In the genomic region with DNA sequence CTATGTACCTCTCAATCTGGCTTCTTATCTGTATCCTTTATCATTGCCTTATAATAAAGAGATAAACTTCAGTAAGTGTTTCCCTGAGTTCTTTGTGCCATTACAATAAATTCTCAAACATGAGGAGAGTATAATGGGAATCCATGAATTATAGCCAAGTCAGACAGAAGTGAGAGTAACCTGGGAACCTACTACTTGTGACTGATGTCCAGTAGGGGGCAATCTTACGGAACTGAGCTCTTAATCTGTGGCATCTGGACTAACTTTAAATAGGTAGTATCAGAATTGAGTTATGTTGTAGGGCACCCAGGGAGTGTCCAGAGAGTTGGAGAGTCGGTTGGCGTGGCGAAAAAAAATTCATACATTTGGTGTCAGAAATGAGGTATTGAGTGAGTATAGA, we compare ENCODE assay signal across 1 cellular context.
TF ChIP-seq lines count a peak whose summit lies in the region.

No MANE protein-coding gene starts in this region.

TF ChIP-seq in SK-N-SH treated with all-trans-retinoic acid at 6 μM for 48 hours, 23 proteins besides CTCF, POLR2A, EP300 and RAD21 (continued from another document):
- TF ChIP-seq, protein P1, sequence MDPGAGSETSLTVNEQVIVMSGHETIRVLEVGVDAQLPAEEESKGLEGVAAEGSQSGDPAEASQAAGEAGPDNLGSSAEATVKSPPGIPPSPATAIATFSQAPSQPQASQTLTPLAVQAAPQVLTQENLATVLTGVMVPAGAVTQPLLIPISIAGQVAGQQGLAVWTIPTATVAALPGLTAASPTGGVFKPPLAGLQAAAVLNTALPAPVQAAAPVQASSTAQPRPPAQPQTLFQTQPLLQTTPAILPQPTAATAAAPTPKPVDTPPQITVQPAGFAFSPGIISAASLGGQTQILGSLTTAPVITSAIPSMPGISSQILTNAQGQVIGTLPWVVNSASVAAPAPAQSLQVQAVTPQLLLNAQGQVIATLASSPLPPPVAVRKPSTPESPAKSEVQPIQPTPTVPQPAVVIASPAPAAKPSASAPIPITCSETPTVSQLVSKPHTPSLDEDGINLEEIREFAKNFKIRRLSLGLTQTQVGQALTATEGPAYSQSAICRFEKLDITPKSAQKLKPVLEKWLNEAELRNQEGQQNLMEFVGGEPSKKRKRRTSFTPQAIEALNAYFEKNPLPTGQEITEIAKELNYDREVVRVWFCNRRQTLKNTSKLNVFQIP (CRISPR knock-in tag; IDR thresholded peaks at IDR 0.05; ENCODE audit: borderline replicate concordance, low read depth) = no peak
- TF ChIP-seq PPARA (CRISPR knock-in tag; IDR thresholded peaks at IDR 0.05; ENCODE audit: borderline replicate concordance) = no peak
- no peak for TF ChIP-seq ZNF565 (CRISPR knock-in tag; conservative IDR thresholded peaks at IDR 0.05; ENCODE audit: low read depth)
- no peak for TF ChIP-seq BACH2 (CRISPR knock-in tag; IDR thresholded peaks at IDR 0.05; ENCODE audit: borderline replicate concordance)
